8 cellular contexts compared by ENCODE assay signal in the genomic region with DNA sequence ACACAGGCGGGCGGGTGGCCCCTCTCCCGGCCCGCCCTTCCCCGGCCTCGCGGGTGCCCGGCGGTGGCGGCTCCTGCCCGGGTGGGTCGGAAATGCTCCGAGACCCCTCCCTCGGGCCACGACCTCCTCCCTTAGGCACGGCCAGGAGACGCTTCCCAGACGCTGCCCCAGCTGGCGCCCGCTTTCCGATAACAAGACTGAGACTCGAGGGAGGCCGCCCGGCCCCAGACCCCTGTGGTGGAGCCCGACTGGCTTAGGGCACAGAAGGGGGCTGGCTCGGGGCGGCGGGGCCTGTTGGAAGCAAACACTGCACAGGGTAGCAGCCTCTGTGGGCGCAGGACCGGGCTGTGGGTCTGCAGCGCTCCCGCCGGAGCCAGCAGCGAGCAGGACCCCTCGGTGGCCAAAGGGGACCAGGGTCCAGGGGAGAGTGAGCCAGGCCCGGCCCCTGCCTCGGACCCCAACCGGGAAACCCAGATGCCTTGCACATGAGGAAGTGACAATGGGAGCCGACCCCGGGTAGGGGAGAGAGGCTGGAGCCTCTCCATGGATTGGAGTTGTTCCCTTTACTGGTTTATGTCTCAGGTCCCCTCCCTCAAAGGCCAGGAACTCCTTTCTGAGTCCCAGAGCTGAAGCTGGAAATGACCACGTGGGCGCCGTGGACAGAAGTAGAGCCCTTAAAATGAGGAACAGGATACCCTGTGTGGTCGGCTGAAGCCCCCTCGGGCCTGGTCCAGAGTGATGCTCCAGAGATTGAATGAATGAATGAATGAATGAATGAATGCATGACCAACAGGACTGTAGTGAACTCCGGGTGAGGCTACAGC. TPM values are rescaled to one million over a fixed set of nuclear protein-coding genes. Genes with fewer than 3 reads are reported as not detected.
DNase-seq lines count a peak whose midpoint lies in the region; ATAC-seq, FAIRE-seq and TF ChIP-seq lines count a peak whose summit lies in the region.

No MANE protein-coding gene starts in this region.

- WGBS in K562 (ENCODE audit: insufficient coverage, low coverage, missing lambda C conversion rate): 7% methylated on average over 21 of the region's 46 CpGs

- in situ Hi-C loops in K562 (cut with MboI): no loop called here

- no peaks in the 10 kb centered on the region for H3K9me1 ChIP-seq in K562 (ENCODE audit: control insufficient read depth, insufficient read depth, low read length)

- H3K4me1 Mint-ChIP-seq in IgD-negative memory B cell: peaks cover 0 to 4% (median 3%) of the 10 kb centered on the region in 3 donors

- H3K27ac Mint-ChIP-seq in IgD-negative memory B cell: no peak overlapping the region

- BruUV-seq in K562 (replicated peaks; lab: Mats Ljungman, UMichigan): no TSS peak

- intact Hi-C loops in K562 (cut with micrococcal nuclease): loop anchor here (5.0 kb wide), 1 partner anchor 76 kb away; no protein-coding TSS in a partner anchor

- peak; percentile 6 for FAIRE-seq in K562 (lab: Jason Lieb, UNC)

- CTCF ChIA-PET in K562 (lab: Yijun Ruan, JAX; ENCODE audit: low intra/inter-chr PET ratio): no interaction called here

- TF ChIP-seq POLR2A in K562 (conservative IDR thresholded peaks at IDR 0.05): no peak

- DNase-seq in AG10803 (ENCODE audit: low read depth): no peak
- DNase-seq in K562 (ENCODE audit: extremely low read depth in 1 of 4, low spot score in 3 of 4): no peak
- peak; percentile 6 for DNase-seq in kidney tubule cell (ENCODE audit: low spot score)
- DNase-seq in KG1 (lab: John Stamatoyannopoulos, UW): no peak

- H3K4me1 ChIP-seq in K562 (replicated peaks in 1 of 2; ENCODE audit: control insufficient read depth in 2 of 2, insufficient read depth in 2 of 2, low read length in 2 of 2) (peaks cover 38 to 43% of the 10 kb centered on the region in 2 experiments), subcutaneous abdominal adipose tissue (ENCODE audit: control insufficient read depth in 5 of 5, insufficient read depth in 5 of 5, low read length in 5 of 5) (peaks cover 4 to 31% (median 28%) of the 10 kb centered on the region in 5 donors)

- TF ChIP-seq RAD21 in K562 (CRISPR knock-in tag; conservative IDR thresholded peaks at IDR 0.05 in 1 of 2, IDR thresholded peaks at IDR 0.05 in 1 of 2): no peak

- TF ChIP-seq EP300 in K562 (IDR thresholded peaks at IDR 0.05; ENCODE audit: low read length): no peak

- peaks cover 48% of the 10 kb centered on the region for H3K79me2 ChIP-seq in K562 (ENCODE audit: control insufficient read depth, insufficient read depth, low read length)

- no peaks in the 10 kb centered on the region for H3K27me3 ChIP-seq in K562 (ENCODE audit: control insufficient read depth in 2 of 2, insufficient read depth in 2 of 2, low read length in 2 of 2)
- peaks cover 0 to 11% (median 0%) of the 10 kb centered on the region in 5 donors for H3K27me3 ChIP-seq in subcutaneous abdominal adipose tissue (ENCODE audit: control insufficient read depth in 5 of 5, insufficient read depth in 4 of 5, low read length in 5 of 5)

- H3K36me3 Mint-ChIP-seq in IgD-negative memory B cell: no peaks in the 10 kb centered on the region

- peak overlapping the region; percentile 71 for H2AFZ ChIP-seq in K562 (ENCODE audit: low read depth, low read length)

- H3K36me3 ChIP-seq in K562 (ENCODE audit: control insufficient read depth, insufficient read depth, low read length) (peaks cover 7% of the 10 kb centered on the region; the same call in 1 of the 3 replicates), subcutaneous abdominal adipose tissue (ENCODE audit: control insufficient read depth in 5 of 5, insufficient read depth in 5 of 5, low read length in 5 of 5) (no peaks in the 10 kb centered on the region)

- H3K27me3 Mint-ChIP-seq in IgD-negative memory B cell: no peaks in the 10 kb centered on the region

- H3K27ac ChIP-seq in K562 (ENCODE audit: extremely low read depth, low read depth, low read length) (peak overlapping the region; percentile 79), subcutaneous abdominal adipose tissue (ENCODE audit: low read depth, low read length) (peak overlapping the region; percentile 23)

- H4K20me1 ChIP-seq in K562 (replicated peaks; ENCODE audit: control insufficient read depth, insufficient read depth, low read length): no peaks in the 10 kb centered on the region

- POLR2A ChIA-PET in K562 (lab: Yijun Ruan, JAX): interaction anchor here (0.6 to 1.1 kb wide), 7 partner anchors 12 to 126 kb away, joined by 3 to 6 read pairs (median 3); partner anchors contain the start of gene ADCY7

- H3K9ac ChIP-seq in K562 (ENCODE audit: insufficient read depth in 1 of 2, low read depth in 2 of 2, low read length in 2 of 2) (peak overlapping the region; percentile 84 to 96), subcutaneous abdominal adipose tissue (ENCODE audit: low read length in 5 of 5) (peak overlapping the region in 4 of 5 donors; percentile 60 to 78 (median 72))

- H3K4me3 ChIP-seq in AG10803 (ENCODE audit: low read length) (peak overlapping the region; percentile 70), K562 (peak overlapping the region; percentile 76), subcutaneous abdominal adipose tissue (ENCODE audit: low read depth in 1 of 5, low read length in 5 of 5) (peak overlapping the region; percentile 52 to 75 (median 59))

- peak overlapping the region; percentile 81 for H3K4me2 ChIP-seq in K562 (ENCODE audit: insufficient read depth, low read length)

- peak; percentile 24 for ATAC-seq in GM19467 (IDR thresholded peaks at IDR 0.05; ENCODE audit: unreplicated experiment)
- peak; percentile 18 for ATAC-seq in K562
- no peak for ATAC-seq in GM18517 (IDR thresholded peaks at IDR 0.05; ENCODE audit: unreplicated experiment)

- H3K9me3 ChIP-seq in K562 (replicated peaks; ENCODE audit: control insufficient read depth, insufficient read depth, low read depth, low read length) (no peaks in the 10 kb centered on the region), subcutaneous abdominal adipose tissue (ENCODE audit: control insufficient read depth in 5 of 5, low read length in 5 of 5) (no peaks in the 10 kb centered on the region)

- no peaks in the 10 kb centered on the region for H3K9me3 Mint-ChIP-seq in IgD-negative memory B cell

- peak overlapping the region; percentile 37 to 86 (median 80) for H3K4me3 Mint-ChIP-seq in IgD-negative memory B cell

- TF ChIP-seq CTCF in AG10803 (conservative IDR thresholded peaks at IDR 0.05; ENCODE audit: low read length): no peak
- TF ChIP-seq CTCF in K562 (IDR thresholded peaks at IDR 0.05 in 2 of 3, conservative IDR thresholded peaks at IDR 0.05 in 1 of 3; ENCODE audit: insufficient read depth in 2 of 3, low read depth in 1 of 3, low read length in 3 of 3): no peak

TF ChIP-seq in K562, 482 proteins besides CTCF, POLR2A, EP300 and RAD21 (continues in another document):
- TF ChIP-seq ZNF232 (CRISPR knock-in tag; IDR thresholded peaks at IDR 0.05): 0 out of 2 replicates have a peak, but pooled peaks have one; percentile 39
- TF ChIP-seq PHF8 (IDR thresholded peaks at IDR 0.05; ENCODE audit: borderline replicate concordance, low read length): 0 out of 2 replicates have a peak, but pooled peaks have one; percentile 18
- peak; percentile 74; the same call in 1 of the 2 replicates for TF ChIP-seq SPI1 (IDR thresholded peaks at IDR 0.05; ENCODE audit: borderline replicate concordance, low read depth, low read length)
- TF ChIP-seq FOXP4 (CRISPR knock-in tag; IDR thresholded peaks at IDR 0.05; ENCODE audit: borderline replicate concordance): 0 out of 2 replicates have a peak, but pooled peaks have one; percentile 53
- peak; percentile 54; the same call in 1 of the 2 replicates for TF ChIP-seq TFAP4 (CRISPR knock-in tag; IDR thresholded peaks at IDR 0.05; ENCODE audit: borderline replicate concordance)
- TF ChIP-seq FIP1L1 (IDR thresholded peaks at IDR 0.05; ENCODE audit: low read depth, low read length, poor library complexity, severe bottlenecking): peak; percentile 51

RNA-seq across cellular contexts. Expression of gene ADCY7, which starts 19.8 kb away (rescaled TPM):
- polyA plus RNA-seq in IgD-negative memory B cell (40.6 TPM), K562 (2011; rRNA removed) (28.6 and 31.0 TPM in 2 replicates), K562 (2014; fragmentation: Illumina TruSeq; extraction: Trizol) (26.4 and 37.3 TPM in 2 replicates), K562 (2014; fragmentation: Nextera tagmentation; extraction: Ambion mirVana) (1 to 10 TPM; 2.3 to 2.4 TPM), K562 (2014; rRNA removed) (49.4 and 64.0 TPM in 2 replicates)
- total RNA-seq in K562 (2011; cell fraction: chromatin; rRNA removed; ENCODE audit: low replicate concordance): 155 and 371 TPM in 2 replicates
- 245 and 277 TPM in 2 replicates for total RNA-seq in K562 (2011; cell fraction: nucleolus; rRNA removed)
- total RNA-seq in K562 (2011; cell fraction: nucleoplasm; rRNA removed): 151 and 184 TPM in 2 replicates
- total RNA-seq in K562 (2014; rRNA removed) (59.0 and 73.5 TPM in 2 replicates), K562 (2014; rRNA removed; fragmentation: Illumina TruSeq; extraction: Trizol) (15.9 and 19.0 TPM in 2 replicates), K562 (2015; rRNA removed; fragmentation: Illumina TruSeq; extraction: Trizol) (28.6 and 29.9 TPM in 2 replicates), K562 (2021) (104 and 108 TPM in 2 replicates)
- 19.2 and 48.3 TPM in 2 replicates for polyA plus RNA-seq in K562 (2011; cell fraction: cytosol; rRNA removed)
- 193 and 347 TPM in 2 replicates for polyA plus RNA-seq in K562 (2011; cell fraction: nucleus; rRNA removed)
- 53.4 and 59.6 TPM in 2 replicates for polyA plus RNA-seq in K562 (2012)
- polyA minus RNA-seq in K562 (2011; rRNA and poly(A)+ RNA removed): 27.7 and 54.0 TPM in 2 replicates
- 42.4 and 51.4 TPM in 2 replicates for polyA minus RNA-seq in K562 (2011; cell fraction: cytosol; rRNA and poly(A)+ RNA removed)
- 109 TPM in 2 replicates for polyA minus RNA-seq in K562 (2011; cell fraction: nucleus; rRNA and poly(A)+ RNA removed)
